15 cellular contexts compared by ENCODE assay signal in genomic region chr1:116510361-116510760, GRCh38.
A peak's percentile ranks its signal among the peaks of the same experiment; 100 is the strongest.
DNase-seq lines count a peak whose midpoint lies in the region; ATAC-seq and TF ChIP-seq lines count a peak whose summit lies in the region.
"Had no signal": no experiment of that assay in that cellular context is flagged by ENCODE, and none has a peak within 500 bp of the region (broad histone marks: within the 10 kb centered on the region; RNA-seq: fewer than 3 reads in every experiment).

No MANE protein-coding gene starts in this region.

- CTCF ChIA-PET in activated CD8-positive, alpha-beta T cell treated with anti-CD3 and anti-CD28 coated beads, Interleukin-2, amount 10 ng/mL, durations not matched to agents 7 days and 5 days (lab: Charles Lee) = interaction anchor here (1.1 to 2.0 kb wide), 2 partner anchors 25 to 371 kb away, joined by 3 to 11 read pairs; no protein-coding TSS in a partner anchor
- CTCF ChIA-PET in activated CD8-positive, alpha-beta T cell treated with anti-CD3 and anti-CD28 coated beads for 36 hours (lab: Charles Lee) = interaction anchor here (1.6 to 5.0 kb wide), 2 partner anchors 12 to 25 kb away, joined by 4 to 24 read pairs; no protein-coding TSS in a partner anchor
- CTCF ChIA-PET in activated CD4-positive, alpha-beta memory T cell treated with anti-CD3 and anti-CD28 coated beads for 36 hours (lab: Charles Lee) = interaction anchor here (2.0 to 2.7 kb wide), 2 partner anchors 11 to 47 kb away, joined by 8 to 13 read pairs; no protein-coding TSS in a partner anchor

- peaks cover 42% of the 10 kb centered on the region for H3K36me3 Mint-ChIP-seq in activated CD8-positive, alpha-beta T cell treated with anti-CD3 and anti-CD28 coated beads, Interleukin-2, amount 10 ng/mL, durations not matched to agents 7 days and 5 days (ENCODE audit: low read depth)
- H3K36me3 Mint-ChIP-seq in activated CD8-positive, alpha-beta T cell treated with anti-CD3 and anti-CD28 coated beads for 36 hours (ENCODE audit: low read depth) = peaks cover 3% of the 10 kb centered on the region
- H3K36me3 Mint-ChIP-seq in activated CD4-positive, alpha-beta memory T cell treated with anti-CD3 and anti-CD28 coated beads for 36 hours = peaks cover 13% of the 10 kb centered on the region
- H3K36me3 Mint-ChIP-seq: type B pancreatic cell had no signal

- H3K4me3 Mint-ChIP-seq in activated CD8-positive, alpha-beta T cell treated with anti-CD3 and anti-CD28 coated beads, Interleukin-2, amount 10 ng/mL, durations not matched to agents 7 days and 5 days = no peak overlapping the region
- H3K4me3 Mint-ChIP-seq in activated CD8-positive, alpha-beta T cell treated with anti-CD3 and anti-CD28 coated beads for 36 hours = no peak overlapping the region
- no peak overlapping the region for H3K4me3 Mint-ChIP-seq in activated CD4-positive, alpha-beta memory T cell treated with anti-CD3 and anti-CD28 coated beads for 36 hours
- H3K4me3 Mint-ChIP-seq: H9, type B pancreatic cell had no signal

- peaks cover 0 to 13% (median 0%) of the 10 kb centered on the region in 6 donors for H3K36me3 ChIP-seq in spleen
- H3K36me3 ChIP-seq: gastrocnemius medialis had no signal

- WGBS in spleen, 5 donors = 70 to 79% (median 71%) methylated on average over 4 of the region's 4 CpGs

- peaks cover 81% of the 10 kb centered on the region for H3K4me1 Mint-ChIP-seq in activated CD8-positive, alpha-beta T cell treated with anti-CD3 and anti-CD28 coated beads, Interleukin-2, amount 10 ng/mL, durations not matched to agents 7 days and 5 days (ENCODE audit: low read depth)
- peaks cover 70% of the 10 kb centered on the region for H3K4me1 Mint-ChIP-seq in activated CD8-positive, alpha-beta T cell treated with anti-CD3 and anti-CD28 coated beads for 36 hours (ENCODE audit: low read depth)
- peaks cover 73% of the 10 kb centered on the region for H3K4me1 Mint-ChIP-seq in activated CD4-positive, alpha-beta memory T cell treated with anti-CD3 and anti-CD28 coated beads for 36 hours (ENCODE audit: low read depth)

- POLR2A ChIA-PET in activated CD8-positive, alpha-beta T cell treated with anti-CD3 and anti-CD28 coated beads, Interleukin-2, amount 10 ng/mL, durations not matched to agents 7 days and 5 days (lab: Charles Lee) = interaction anchor here (0.6 kb wide), 1 partner anchor 34 kb away, joined by 3 read pairs; no protein-coding TSS in a partner anchor
- POLR2A ChIA-PET in activated CD8-positive, alpha-beta T cell treated with anti-CD3 and anti-CD28 coated beads for 36 hours (lab: Charles Lee) = interaction anchor here (1.3 kb wide), 1 partner anchor 58 kb away, joined by 5 read pairs; no protein-coding TSS in a partner anchor
- POLR2A ChIA-PET in activated CD4-positive, alpha-beta memory T cell treated with anti-CD3 and anti-CD28 coated beads for 36 hours (lab: Charles Lee) = interaction anchor here (0.7 to 1.3 kb wide), 2 partner anchors 42 to 251 kb away, joined by 3 read pairs; no protein-coding TSS in a partner anchor

- no peak for TF ChIP-seq POLR2A in spleen (IDR thresholded peaks at IDR 0.05)

- no peaks in the 10 kb centered on the region for H3K27me3 ChIP-seq in spleen (replicated peaks in 1 of 7)
- H3K27me3 ChIP-seq: gastrocnemius medialis had no signal

- intact Hi-C loops in activated CD8-positive, alpha-beta T cell treated with anti-CD3 and anti-CD28 coated beads for 36 hours (cut with micrococcal nuclease) = no loop called here
- intact Hi-C loops in activated CD4-positive, alpha-beta memory T cell treated with anti-CD3 and anti-CD28 coated beads for 36 hours (cut with micrococcal nuclease) = no loop called here
- intact Hi-C loops in spleen (cut with DNase I; ENCODE audit: low total_unique reads) = loop anchor here (10.0 kb wide), 1 partner anchor 64 kb away; the partner anchor contains the start of gene CD58

- H3K4me3 ChIP-seq in Jurkat, Clone E6-1 (ENCODE audit: low read length) = no peak overlapping the region
- peak overlapping the region in 1 of 8 donors; percentile 17 for H3K4me3 ChIP-seq in spleen
- H3K4me3 ChIP-seq: gastrocnemius medialis, mucosa of descending colon had no signal

- TF ChIP-seq CTCF in activated CD8-positive, alpha-beta T cell treated with anti-CD3 and anti-CD28 coated beads for 36 hours (IDR thresholded peaks at IDR 0.05) = no peak
- TF ChIP-seq CTCF in spleen (IDR thresholded peaks at IDR 0.05 in 8 of 11, conservative IDR thresholded peaks at IDR 0.05 in 3 of 11) = no peak

- H3K27ac Mint-ChIP-seq in activated CD8-positive, alpha-beta T cell treated with anti-CD3 and anti-CD28 coated beads, Interleukin-2, amount 10 ng/mL, durations not matched to agents 7 days and 5 days = peak overlapping the region; percentile 51
- no peak overlapping the region for H3K27ac Mint-ChIP-seq in activated CD8-positive, alpha-beta T cell treated with anti-CD3 and anti-CD28 coated beads for 36 hours
- H3K27ac Mint-ChIP-seq in activated CD4-positive, alpha-beta memory T cell treated with anti-CD3 and anti-CD28 coated beads for 36 hours = no peak overlapping the region
- H3K27ac Mint-ChIP-seq: H9, type B pancreatic cell had no signal

- no peak for ATAC-seq in activated CD8-positive, alpha-beta T cell treated with anti-CD3 and anti-CD28 coated beads, Interleukin-2, amount 10 ng/mL, durations not matched to agents 7 days and 5 days
- ATAC-seq in activated CD8-positive, alpha-beta T cell treated with anti-CD3 and anti-CD28 coated beads for 36 hours = no peak
- ATAC-seq in HG03442 (IDR thresholded peaks at IDR 0.05; ENCODE audit: unreplicated experiment) = no peak
- ATAC-seq in HG02885 (IDR thresholded peaks at IDR 0.05; ENCODE audit: poor library complexity, unreplicated experiment) = no peak
- ATAC-seq: gastrocnemius medialis, mucosa of descending colon had no signal

- no peaks in the 10 kb centered on the region for H3K9me3 Mint-ChIP-seq in activated CD8-positive, alpha-beta T cell treated with anti-CD3 and anti-CD28 coated beads, Interleukin-2, amount 10 ng/mL, durations not matched to agents 7 days and 5 days (ENCODE audit: insufficient read depth)
- H3K9me3 Mint-ChIP-seq in activated CD8-positive, alpha-beta T cell treated with anti-CD3 and anti-CD28 coated beads for 36 hours = no peaks in the 10 kb centered on the region
- H3K9me3 Mint-ChIP-seq in activated CD4-positive, alpha-beta memory T cell treated with anti-CD3 and anti-CD28 coated beads for 36 hours = no peaks in the 10 kb centered on the region

- peaks cover 9 to 93% (median 41%) of the 10 kb centered on the region in 6 donors for H3K4me1 ChIP-seq in spleen
- H3K4me1 ChIP-seq: gastrocnemius medialis had no signal

- no peaks in the 10 kb centered on the region for H3K27me3 Mint-ChIP-seq in activated CD8-positive, alpha-beta T cell treated with anti-CD3 and anti-CD28 coated beads, Interleukin-2, amount 10 ng/mL, durations not matched to agents 7 days and 5 days (ENCODE audit: low read depth)
- H3K27me3 Mint-ChIP-seq in activated CD8-positive, alpha-beta T cell treated with anti-CD3 and anti-CD28 coated beads for 36 hours = no peaks in the 10 kb centered on the region
- no peaks in the 10 kb centered on the region for H3K27me3 Mint-ChIP-seq in activated CD4-positive, alpha-beta memory T cell treated with anti-CD3 and anti-CD28 coated beads for 36 hours
- H3K27me3 Mint-ChIP-seq: type B pancreatic cell had no signal

- H3K9me3 ChIP-seq in spleen = no peaks in the 10 kb centered on the region
- H3K9me3 ChIP-seq: gastrocnemius medialis, mucosa of descending colon had no signal

- peak overlapping the region in 6 of 8 donors; percentile 50 to 95 (median 78) for H3K27ac ChIP-seq in spleen
- H3K27ac ChIP-seq: gastrocnemius medialis had no signal

- no peak for DNase-seq in activated CD8-positive, alpha-beta T cell treated with anti-CD3 and anti-CD28 coated beads, Interleukin-2, amount 10 ng/mL, durations not matched to agents 7 days and 5 days
- DNase-seq in activated CD8-positive, alpha-beta T cell treated with anti-CD3 and anti-CD28 coated beads for 36 hours = no peak
- DNase-seq in Jurkat, Clone E6-1 (ENCODE audit: low read depth, low spot score) = peak; percentile 69
- DNase-seq in activated CD4-positive, alpha-beta memory T cell treated with anti-CD3 and anti-CD28 coated beads for 36 hours = peak; percentile 39
- no peak for DNase-seq in spleen
- no peak for DNase-seq in activated naive CD4-positive, alpha-beta T cell treated with anti-CD3 and anti-CD28 coated beads, Interleukin-2, amount 50 U/mL, for 16 hours
- DNase-seq: activated CD4-positive, alpha-beta T cell treated with anti-CD3 and anti-CD28 coated beads, Interleukin-2, amount 50 U/mL, for 48 hours; gastrocnemius medialis; H9; mucosa of descending colon; NCI-H1105 treated with DMSO at 0.1 percent for 48 hours; stimulated activated naive CD4-positive, alpha-beta T cell treated with Interleukin-2 at 50 U/mL for 16 hours had no signal

Comparison
In these comparisons a context has a peak if more than half of its experiments do, and no peak if none do; other contexts are left out.
1. DNase-seq: peak in Jurkat, Clone E6-1 (single experiment) and activated CD4-positive, alpha-beta memory T cell treated with anti-CD3 and anti-CD28 coated beads for 36 hours (single experiment); none in activated CD8-positive, alpha-beta T cell treated with anti-CD3 and anti-CD28 coated beads, Interleukin-2, amount 10 ng/mL, durations not matched to agents 7 days and 5 days (single experiment), activated CD8-positive, alpha-beta T cell treated with anti-CD3 and anti-CD28 coated beads for 36 hours (single experiment), spleen (single experiment) and activated naive CD4-positive, alpha-beta T cell treated with anti-CD3 and anti-CD28 coated beads, Interleukin-2, amount 50 U/mL, for 16 hours (single experiment).